In genomic region chr17:77508047-77508715, GRCh38 we compare ENCODE assay signal across 25 cellular contexts.
DNase-seq lines count a peak whose midpoint lies in the region; ATAC-seq and TF ChIP-seq lines count a peak whose summit lies in the region.
"Had no signal": no experiment of that assay in that cellular context is flagged by ENCODE, and none has a peak within 500 bp of the region (broad histone marks: within the 10 kb centered on the region; RNA-seq: fewer than 3 reads in every experiment).

No MANE protein-coding gene starts in this region.

- H3K4me2 ChIP-seq in osteoblast (ENCODE audit: insufficient read depth, low read length) = no peak overlapping the region
- H3K4me2 ChIP-seq: SK-N-SH had no signal

- H3K27ac ChIP-seq in osteoblast (ENCODE audit: low read depth, low read length) = no peak overlapping the region
- H3K27ac ChIP-seq: breast epithelium, dorsolateral prefrontal cortex, epithelial cell of prostate, skin epidermis, tibial nerve had no signal

- H3K27me3 ChIP-seq in H7 (ENCODE audit: control insufficient read depth, insufficient read depth, low read length) (no peaks in the 10 kb centered on the region), osteoblast (ENCODE audit: insufficient read depth, low read length) (no peaks in the 10 kb centered on the region)
- H3K27me3 ChIP-seq: breast epithelium, dorsolateral prefrontal cortex, tibial nerve had no signal

- H3K79me2 ChIP-seq in osteoblast (ENCODE audit: insufficient read depth, low read length) = no peaks in the 10 kb centered on the region

- H3K4me3 ChIP-seq in H7 (ENCODE audit: insufficient read depth, low read depth, low read length) (no peak overlapping the region), choroid plexus epithelial cell (ENCODE audit: low read depth, low read length) (no peak overlapping the region), osteoblast (ENCODE audit: insufficient read depth, low read length) (no peak overlapping the region)
- H3K4me3 ChIP-seq: breast epithelium, dorsolateral prefrontal cortex, skin epidermis, tibial nerve had no signal

- no peaks in the 10 kb centered on the region for H3K36me3 ChIP-seq in H7 (replicated peaks; ENCODE audit: control insufficient read depth, insufficient read depth, low read length)
- H3K36me3 ChIP-seq in osteoblast (ENCODE audit: insufficient read depth, low read length) = no peaks in the 10 kb centered on the region
- H3K36me3 ChIP-seq: breast epithelium, tibial nerve had no signal

- no peaks in the 10 kb centered on the region for H3K9me3 ChIP-seq in osteoblast (ENCODE audit: low read depth, low read length)
- H3K9me3 ChIP-seq: breast epithelium, Caco-2 had no signal

- no peaks in the 10 kb centered on the region for H3K4me1 ChIP-seq in osteoblast (ENCODE audit: insufficient read depth, low read length)
- H3K4me1 ChIP-seq: breast epithelium, Caco-2 had no signal

- H2AFZ ChIP-seq in osteoblast (ENCODE audit: low read length) = no peak overlapping the region

- no peaks in the 10 kb centered on the region for H4K20me1 ChIP-seq in osteoblast (ENCODE audit: insufficient read depth, low read length)

- TF ChIP-seq CTCF in choroid plexus epithelial cell (conservative IDR thresholded peaks at IDR 0.05; ENCODE audit: low read depth, low read length) (no peak), osteoblast (IDR thresholded peaks at IDR 0.05; ENCODE audit: extremely low read depth, low read depth, low read length) (no peak)

- ATAC-seq in HG02623 (IDR thresholded peaks at IDR 0.05; ENCODE audit: unreplicated experiment) (no peak), HG02981 (IDR thresholded peaks at IDR 0.05; ENCODE audit: unreplicated experiment) (no peak)
- ATAC-seq: natural killer cell; stimulated activated naive CD8-positive, alpha-beta T cell treated with anti-CD3 and anti-CD28 coated beads, Interleukin-15, Interleukin-2, amounts not matched to agents 100 U/mL and 50 U/mL, for 24 hours had no signal

- DNase-seq in D341Med (ENCODE audit: low spot score) (peak; percentile 27), H7 (peak; percentile 13), choroid plexus epithelial cell (ENCODE audit: low read depth) (peak; percentile 25), osteoblast (ENCODE audit: insufficient read length, low spot score, missing footprints) (peak; percentile 69), NCI-H2171 (lab: John Stamatoyannopoulos, UW) (no peak)
- DNase-seq: activated CD4-positive, alpha-beta memory T cell treated with anti-CD3 and anti-CD28 coated beads for 36 hours; activated CD4-positive, CD25-positive, alpha-beta regulatory T cell; Caco-2; HCEC 1CT; hippocampal formation; kidney glomerular epithelial cell; natural killer cell; NCI-H1105 treated with DMSO at 0.1 percent for 48 hours; NCI-H2081; NCI-H446 treated with DMSO at 0.1 percent for 48 hours; SK-N-SH; stimulated activated CD4-positive, alpha-beta T cell treated with anti-CD3 and anti-CD28 coated beads, Interleukin-2, amount 100 ng/mL, for 48 hours; stimulated activated naive CD8-positive, alpha-beta T cell treated with anti-CD3 and anti-CD28 coated beads, Interleukin-15, Interleukin-2, amounts not matched to agents 100 U/mL and 50 U/mL, for 24 hours had no signal
